In genomic region chr9:135502168-135502872, GRCh38 we compare ENCODE assay signal across 11 cellular contexts. TPM values are rescaled to one million over a fixed set of nuclear protein-coding genes. Genes with fewer than 3 reads are reported as not detected.
DNase-seq lines count a peak whose midpoint lies in the region; ATAC-seq lines count a peak whose summit lies in the region.
"Had no signal": no experiment of that assay in that cellular context is flagged by ENCODE, and none has a peak within 500 bp of the region (broad histone marks: within the 10 kb centered on the region; RNA-seq: fewer than 3 reads in every experiment).

No MANE protein-coding gene starts in this region.

- POLR2A ChIA-PET in activated CD8-positive, alpha-beta T cell treated with anti-CD3 and anti-CD28 coated beads, Interleukin-2, amount 10 ng/mL, durations not matched to agents 7 days and 5 days (lab: Charles Lee): no interaction called here

- CTCF ChIA-PET in activated CD8-positive, alpha-beta T cell treated with anti-CD3 and anti-CD28 coated beads, Interleukin-2, amount 10 ng/mL, durations not matched to agents 7 days and 5 days (lab: Charles Lee): no interaction called here

- no peak for ATAC-seq in activated T-cell treated with anti-CD3 and anti-CD28 coated beads, Interleukin-2, amount 50 U/mL, for 4 hours
- no peak for ATAC-seq in activated CD8-positive, alpha-beta T cell treated with anti-CD3 and anti-CD28 coated beads, Interleukin-2, amount 10 ng/mL, durations not matched to agents 7 days and 5 days
- ATAC-seq in stimulated activated naive B cell treated with anti-CD40 and anti-IgM and Interleukin-4, amounts not matched to agents 10 μg/mL and 1 μg/mL and 100 μg/mL, for 72 hours (replicated peaks): no peak
- ATAC-seq in HG02642 (IDR thresholded peaks at IDR 0.05; ENCODE audit: poor library complexity, unreplicated experiment): no peak
- ATAC-seq: left colon had no signal

- H3K36me3 Mint-ChIP-seq in activated T-cell treated with anti-CD3 and anti-CD28 coated beads, Interleukin-2, amount 50 U/mL, for 4 hours (ENCODE audit: insufficient read depth): peaks cover 17% of the 10 kb centered on the region
- peaks cover 14% of the 10 kb centered on the region for H3K36me3 Mint-ChIP-seq in activated CD8-positive, alpha-beta T cell treated with anti-CD3 and anti-CD28 coated beads, Interleukin-2, amount 10 ng/mL, durations not matched to agents 7 days and 5 days (ENCODE audit: low read depth)
- peaks cover 0 to 4% (median 0%) of the 10 kb centered on the region in 3 donors for H3K36me3 Mint-ChIP-seq in immature natural killer cell
- H3K36me3 Mint-ChIP-seq in stimulated activated naive B cell treated with anti-CD40 and anti-IgM and Interleukin-4, amounts not matched to agents 10 μg/mL and 1 μg/mL and 100 μg/mL, for 72 hours: peaks cover 36 to 46% of the 10 kb centered on the region in 2 donors

- no peaks in the 10 kb centered on the region for H3K9me3 Mint-ChIP-seq in activated T-cell treated with anti-CD3 and anti-CD28 coated beads, Interleukin-2, amount 50 U/mL, for 4 hours
- H3K9me3 Mint-ChIP-seq in activated CD8-positive, alpha-beta T cell treated with anti-CD3 and anti-CD28 coated beads, Interleukin-2, amount 10 ng/mL, durations not matched to agents 7 days and 5 days (ENCODE audit: insufficient read depth): no peaks in the 10 kb centered on the region
- no peaks in the 10 kb centered on the region for H3K9me3 Mint-ChIP-seq in immature natural killer cell
- H3K9me3 Mint-ChIP-seq in stimulated activated naive B cell treated with anti-CD40 and anti-IgM and Interleukin-4, amounts not matched to agents 10 μg/mL and 1 μg/mL and 100 μg/mL, for 72 hours: peaks cover 0 to 3% of the 10 kb centered on the region in 2 donors

- peak overlapping the region; percentile 91 for H3K4me3 Mint-ChIP-seq in activated T-cell treated with anti-CD3 and anti-CD28 coated beads, Interleukin-2, amount 50 U/mL, for 4 hours
- peak overlapping the region; percentile 88 for H3K4me3 Mint-ChIP-seq in activated CD8-positive, alpha-beta T cell treated with anti-CD3 and anti-CD28 coated beads, Interleukin-2, amount 10 ng/mL, durations not matched to agents 7 days and 5 days
- peak overlapping the region; percentile 84 to 94 (median 86) for H3K4me3 Mint-ChIP-seq in immature natural killer cell
- peak overlapping the region; percentile 89 to 96 for H3K4me3 Mint-ChIP-seq in stimulated activated naive B cell treated with anti-CD40 and anti-IgM and Interleukin-4, amounts not matched to agents 10 μg/mL and 1 μg/mL and 100 μg/mL, for 72 hours

- H3K27ac Mint-ChIP-seq in activated CD8-positive, alpha-beta T cell treated with anti-CD3 and anti-CD28 coated beads, Interleukin-2, amount 10 ng/mL, durations not matched to agents 7 days and 5 days: no peak overlapping the region
- peak overlapping the region in 1 of 6 donors; percentile 44 for H3K27ac Mint-ChIP-seq in immature natural killer cell
- no peak overlapping the region for H3K27ac Mint-ChIP-seq in stimulated activated naive B cell treated with anti-CD40 and anti-IgM and Interleukin-4, amounts not matched to agents 10 μg/mL and 1 μg/mL and 100 μg/mL, for 72 hours

- peaks cover 4% of the 10 kb centered on the region for H3K27me3 Mint-ChIP-seq in activated T-cell treated with anti-CD3 and anti-CD28 coated beads, Interleukin-2, amount 50 U/mL, for 4 hours (ENCODE audit: low read depth)
- H3K27me3 Mint-ChIP-seq in activated CD8-positive, alpha-beta T cell treated with anti-CD3 and anti-CD28 coated beads, Interleukin-2, amount 10 ng/mL, durations not matched to agents 7 days and 5 days (ENCODE audit: low read depth): peaks cover 3% of the 10 kb centered on the region
- peaks cover 0 to 6% (median 2%) of the 10 kb centered on the region in 3 donors for H3K27me3 Mint-ChIP-seq in immature natural killer cell (ENCODE audit: low read depth in 3 of 3)
- peaks cover 7 to 9% of the 10 kb centered on the region in 2 donors for H3K27me3 Mint-ChIP-seq in stimulated activated naive B cell treated with anti-CD40 and anti-IgM and Interleukin-4, amounts not matched to agents 10 μg/mL and 1 μg/mL and 100 μg/mL, for 72 hours

- DNase-seq in activated T-cell treated with anti-CD3 and anti-CD28 coated beads, Interleukin-2, amount 50 U/mL, for 4 hours: no peak
- no peak for DNase-seq in activated T-cell treated with anti-CD3 and anti-CD28 coated beads, Interleukin-2, amount 50 U/mL, for 1 hour
- no peak for DNase-seq in activated CD8-positive, alpha-beta T cell treated with anti-CD3 and anti-CD28 coated beads, Interleukin-2, amount 10 ng/mL, durations not matched to agents 7 days and 5 days
- DNase-seq in immature natural killer cell: no peak
- no peak for DNase-seq in stimulated activated naive B cell treated with anti-CD40 and anti-IgM and Interleukin-4, amounts not matched to agents 10 μg/mL and 1 μg/mL and 100 μg/mL, for 72 hours
- no peak for DNase-seq in COR-L47 (lab: John Stamatoyannopoulos, UW)
- DNase-seq in NCI-H2171 treated with DMSO at 0.1 percent for 48 hours (lab: John Stamatoyannopoulos, UW): no peak
- DNase-seq: effector memory CD4-positive, alpha-beta T cell had no signal

- peaks cover 17% of the 10 kb centered on the region for H3K4me1 Mint-ChIP-seq in activated T-cell treated with anti-CD3 and anti-CD28 coated beads, Interleukin-2, amount 50 U/mL, for 4 hours (ENCODE audit: low read depth)
- H3K4me1 Mint-ChIP-seq in activated CD8-positive, alpha-beta T cell treated with anti-CD3 and anti-CD28 coated beads, Interleukin-2, amount 10 ng/mL, durations not matched to agents 7 days and 5 days (ENCODE audit: low read depth): peaks cover 18% of the 10 kb centered on the region
- peaks cover 20 to 25% of the 10 kb centered on the region in 2 donors for H3K4me1 Mint-ChIP-seq in immature natural killer cell
- H3K4me1 Mint-ChIP-seq in stimulated activated naive B cell treated with anti-CD40 and anti-IgM and Interleukin-4, amounts not matched to agents 10 μg/mL and 1 μg/mL and 100 μg/mL, for 72 hours: peaks cover 21 to 43% of the 10 kb centered on the region in 2 donors

RNA-seq across cellular contexts. Expression of gene MRPS2, which starts 1.8 kb away (rescaled TPM):
- 100 to 1,000 TPM in 1 of 3 donors, 10 to 100 TPM in 2; 85.3 to 110 (median 85.7) TPM for total RNA-seq in activated T-cell treated with anti-CD3 and anti-CD28 coated beads, Interleukin-2, amount 50 U/mL, for 4 hours
- 10 to 100 TPM; 28.4 to 32.9 TPM for total RNA-seq in activated CD8-positive, alpha-beta T cell treated with anti-CD3 and anti-CD28 coated beads, Interleukin-2, amount 10 ng/mL, durations not matched to agents 7 days and 5 days
- polyA plus RNA-seq in immature natural killer cell: 10 to 100 TPM; 28.6 to 53.4 (median 32.9) TPM

RNA-seq across cellular contexts. Expression of gene LCN1, which starts 18.9 kb away (rescaled TPM):
- not detected for total RNA-seq in activated T-cell treated with anti-CD3 and anti-CD28 coated beads, Interleukin-2, amount 50 U/mL, for 4 hours
- total RNA-seq in activated CD8-positive, alpha-beta T cell treated with anti-CD3 and anti-CD28 coated beads, Interleukin-2, amount 10 ng/mL, durations not matched to agents 7 days and 5 days: not detected
- polyA plus RNA-seq in immature natural killer cell: not detected
- total RNA-seq: left colon, tibial nerve had no signal

RNA-seq across cellular contexts. Expression of gene PPP1R26, which starts 22.7 kb away (rescaled TPM):
- total RNA-seq in activated T-cell treated with anti-CD3 and anti-CD28 coated beads, Interleukin-2, amount 50 U/mL, for 4 hours: 1 to 10 TPM in 2 of 3 donors, under 1 TPM in 1; 0.94 to 2.4 (median 1.2) TPM
- not detected for total RNA-seq in activated CD8-positive, alpha-beta T cell treated with anti-CD3 and anti-CD28 coated beads, Interleukin-2, amount 10 ng/mL, durations not matched to agents 7 days and 5 days
- 1 to 10 TPM in 1 of 3 donors, under 1 TPM in 2; 0.29 to 1.2 (median 0.39) TPM for polyA plus RNA-seq in immature natural killer cell

RNA-seq across cellular contexts. Expression of gene OBP2A, which starts 43.6 kb away (rescaled TPM):
- not detected for total RNA-seq in activated T-cell treated with anti-CD3 and anti-CD28 coated beads, Interleukin-2, amount 50 U/mL, for 4 hours
- not detected for total RNA-seq in activated CD8-positive, alpha-beta T cell treated with anti-CD3 and anti-CD28 coated beads, Interleukin-2, amount 10 ng/mL, durations not matched to agents 7 days and 5 days
- polyA plus RNA-seq in immature natural killer cell: not detected
- total RNA-seq: left colon, tibial nerve had no signal

RNA-seq across cellular contexts. Expression of gene PAEP, which starts 59.2 kb away (rescaled TPM):
- not detected for total RNA-seq in activated T-cell treated with anti-CD3 and anti-CD28 coated beads, Interleukin-2, amount 50 U/mL, for 4 hours
- not detected for total RNA-seq in activated CD8-positive, alpha-beta T cell treated with anti-CD3 and anti-CD28 coated beads, Interleukin-2, amount 10 ng/mL, durations not matched to agents 7 days and 5 days
- polyA plus RNA-seq in immature natural killer cell: not detected
- total RNA-seq: left colon, tibial nerve had no signal
